8 cellular contexts compared by ENCODE assay signal in the genomic region with DNA sequence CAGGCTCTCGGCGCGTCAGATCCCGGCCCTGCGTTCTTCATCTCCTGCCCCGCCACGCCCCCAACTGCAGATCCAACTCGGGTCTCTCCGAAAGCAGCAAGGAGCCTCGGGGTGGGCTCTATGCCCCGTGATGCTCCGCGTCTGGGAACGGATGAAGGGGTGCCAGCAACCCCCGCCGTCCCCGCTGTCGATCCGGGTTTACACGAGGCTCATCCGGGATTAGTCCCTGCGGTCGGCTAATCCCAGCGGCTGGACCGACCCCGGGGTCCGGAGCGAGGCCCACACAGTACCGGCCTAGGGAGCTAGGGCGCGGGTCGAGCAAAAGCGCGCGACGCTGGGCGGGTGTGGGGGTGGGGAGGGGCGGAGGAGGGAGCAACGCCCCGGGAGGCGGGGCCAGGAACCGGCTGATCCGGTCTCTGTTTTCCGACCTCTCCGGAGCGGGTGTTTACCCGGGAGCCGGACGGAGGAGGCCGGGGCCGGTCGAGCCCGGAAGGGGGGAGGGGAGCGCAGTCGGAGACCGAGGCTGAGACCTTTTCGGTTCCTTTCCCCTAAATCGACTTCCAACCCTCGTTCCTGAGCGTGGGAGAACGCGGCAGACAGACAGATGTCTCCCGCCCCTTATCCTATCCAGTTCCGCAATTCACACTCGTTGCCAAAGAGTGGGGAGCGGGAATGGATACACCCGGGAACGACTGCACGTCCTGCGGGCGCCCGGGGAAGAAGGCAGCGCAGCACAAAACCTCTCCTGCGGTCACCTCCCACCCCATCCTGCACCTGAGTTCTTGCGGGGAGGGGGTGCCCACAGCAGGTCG. TPM values are rescaled to one million over a fixed set of nuclear protein-coding genes. Genes with fewer than 3 reads are reported as not detected.
A peak's percentile ranks its signal among the peaks of the same experiment; 100 is the strongest.
DNase-seq lines count a peak whose midpoint lies in the region; ATAC-seq, FAIRE-seq and TF ChIP-seq lines count a peak whose summit lies in the region.

No MANE protein-coding gene starts in this region.

- TF ChIP-seq CTCF in neutrophil (IDR thresholded peaks at IDR 0.05) = no peak

- H3K27ac ChIP-seq in neutrophil (peak overlapping the region; percentile 20), substantia nigra (ENCODE audit: low read depth, low read length, poor library complexity, severe bottlenecking) (peak overlapping the region; percentile 97)

- H3K36me3 ChIP-seq in neutrophil = no peaks in the 10 kb centered on the region

- H3K4me3 ChIP-seq in Jurkat, Clone E6-1 (ENCODE audit: low read length) = peak overlapping the region; percentile 70
- peak overlapping the region; percentile 72 to 80 for H3K4me3 ChIP-seq in neutrophil (ENCODE audit: low read depth in 1 of 2, low read length in 1 of 2)

- DNase-seq in DMS153 (lab: John Stamatoyannopoulos, UW) (peak; percentile 49), SHP77 (lab: John Stamatoyannopoulos, UW) (peak; percentile 68 to 75), frontal cortex (ENCODE audit: low spot score in 2 of 2) (peak; percentile 90 to 93), substantia nigra (lab: John Stamatoyannopoulos, UW) (peak; percentile 46 to 93 (median 86))
- peak; percentile 57 for DNase-seq in Jurkat, Clone E6-1 (ENCODE audit: low read depth, low spot score)
- DNase-seq in activated naive CD4-positive, alpha-beta T cell (lab: John Stamatoyannopoulos, UW) = peak in 3 of 4 experiments; percentile 19 to 69 (median 46)

- ATAC-seq in GM21526 (IDR thresholded peaks at IDR 0.05; ENCODE audit: low FRiP score, unreplicated experiment) = peak; percentile 77

- peaks cover 95% of the 10 kb centered on the region for H3K27me3 ChIP-seq in neutrophil

- peaks cover 13 to 18% of the 10 kb centered on the region in 2 experiments for H3K4me1 ChIP-seq in neutrophil (ENCODE audit: control insufficient read depth in 1 of 2, insufficient read depth in 1 of 2, low read depth in 1 of 2, low read length in 1 of 2)

- no peak for FAIRE-seq in frontal cortex (lab: Jason Lieb, UNC)

- H3K9me3 ChIP-seq in neutrophil = no peaks in the 10 kb centered on the region

RNA-seq across cellular contexts. Expression of gene PCDH1, which starts 28.6 kb away (rescaled TPM):
- polyA plus RNA-seq in Jurkat, Clone E6-1 (2012; ENCODE audit: insufficient read depth, insufficient read length) = 0.80 TPM
- 41.2 TPM for total RNA-seq in frontal cortex

Comparison
In these comparisons a context has a peak if more than half of its experiments do, and no peak if none do; other contexts are left out.
1. Peak in every context shown above with its lines: DNase-seq, ATAC-seq, H3K4me3 ChIP-seq and H3K27ac ChIP-seq.